In genomic region chr2:215431778-215432758, GRCh38 we compare ENCODE assay signal across 16 cellular contexts. TPM values are rescaled to one million over a fixed set of nuclear protein-coding genes. Genes with fewer than 3 reads are reported as not detected.
A peak's percentile ranks its signal among the peaks of the same experiment; 100 is the strongest.
DNase-seq lines count a peak whose midpoint lies in the region; ATAC-seq, FAIRE-seq and TF ChIP-seq lines count a peak whose summit lies in the region.
"Had no signal": no experiment of that assay in that cellular context is flagged by ENCODE, and none has a peak within 500 bp of the region (broad histone marks: within the 10 kb centered on the region; RNA-seq: fewer than 3 reads in every experiment).

No MANE protein-coding gene starts in this region.

- H4K5ac ChIP-seq in IMR-90 (ENCODE audit: low read depth, low read length): peak overlapping the region; percentile 67; the same call in 1 of the 2 replicates

- POLR2A ChIA-PET in IMR-90 (lab: Charles Lee; ENCODE audit: unreplicated experiment): interaction anchor here (0.6 to 1.2 kb wide), 3 partner anchors 45 to 445 kb away, joined by 3 to 6 read pairs (median 3); no protein-coding TSS in a partner anchor

- H3K4me1 Mint-ChIP-seq in endodermal cell: peaks cover 41% of the 10 kb centered on the region

- H3K23ac ChIP-seq in IMR-90 (ENCODE audit: low read depth, low read length): peak overlapping the region; percentile 93

- H4K20me1 ChIP-seq in IMR-90 (ENCODE audit: insufficient read depth, low read length): peaks cover 13% of the 10 kb centered on the region

- BruUV-seq in IMR-90 (replicated peaks; lab: Mats Ljungman, UMichigan): no TSS peak

- peak overlapping the region; percentile 94 for H3K14ac ChIP-seq in IMR-90 (replicated peaks; ENCODE audit: low read depth, low read length)

- no peaks in the 10 kb centered on the region for H3K27me3 ChIP-seq in IMR-90 (ENCODE audit: control insufficient read depth, insufficient read depth, low read length)
- no peaks in the 10 kb centered on the region for H3K27me3 ChIP-seq in endodermal cell (ENCODE audit: control insufficient read depth, insufficient read depth, low read length, poor library complexity, severe bottlenecking)
- no peaks in the 10 kb centered on the region for H3K27me3 ChIP-seq in liver (ENCODE audit: control insufficient read depth in 4 of 4, insufficient read depth in 4 of 4, low read length in 3 of 4)
- H3K27me3 ChIP-seq in tibial artery: no peaks in the 10 kb centered on the region
- no peaks in the 10 kb centered on the region for H3K27me3 ChIP-seq in pancreas

- H3K9me3 ChIP-seq in IMR-90 (ENCODE audit: control insufficient read depth, insufficient read depth, low read length): no peaks in the 10 kb centered on the region
- no peaks in the 10 kb centered on the region for H3K9me3 ChIP-seq in endodermal cell (ENCODE audit: control insufficient read depth, low read length)
- H3K9me3 ChIP-seq in liver (ENCODE audit: control insufficient read depth in 4 of 4, low read length in 3 of 4): no peaks in the 10 kb centered on the region
- no peaks in the 10 kb centered on the region for H3K9me3 ChIP-seq in tibial artery
- H3K9me3 ChIP-seq in pancreas: no peaks in the 10 kb centered on the region

- H2BK5ac ChIP-seq in IMR-90 (ENCODE audit: low read depth, low read length, poor library complexity, severe bottlenecking): peak overlapping the region; percentile 88

- TF ChIP-seq CTCF in IMR-90 (conservative IDR thresholded peaks at IDR 0.05; ENCODE audit: low read depth, low read length) (no peak), endodermal cell (conservative IDR thresholded peaks at IDR 0.05) (no peak), liver (IDR thresholded peaks at IDR 0.05; ENCODE audit: low read depth, low read length, missing input control) (no peak), tibial artery (IDR thresholded peaks at IDR 0.05) (no peak), pancreas (IDR thresholded peaks at IDR 0.05) (no peak)

- H3K27me3 Mint-ChIP-seq in endodermal cell (ENCODE audit: insufficient read depth): no peaks in the 10 kb centered on the region

- H4K8ac ChIP-seq in IMR-90 (ENCODE audit: low read depth in 2 of 2, low read length in 2 of 2): peak overlapping the region; percentile 22 to 61

- peak overlapping the region; percentile 81 for H2BK120ac ChIP-seq in IMR-90 (ENCODE audit: low read depth, low read length)

- TF ChIP-seq RAD21 in IMR-90 (IDR thresholded peaks at IDR 0.05; ENCODE audit: low read length): no peak
- no peak for TF ChIP-seq RAD21 in liver (IDR thresholded peaks at IDR 0.05)

- H2BK15ac ChIP-seq in IMR-90 (ENCODE audit: low read depth, low read length): peak overlapping the region; percentile 83

- peaks cover 13% of the 10 kb centered on the region for H3K9me1 ChIP-seq in IMR-90 (ENCODE audit: insufficient read depth, low read length)

- DNase-seq in IMR-90 (no peak), endodermal cell (no peak), tibial artery (no peak), pancreas (no peak), substantia nigra (lab: John Stamatoyannopoulos, UW) (no peak)
- DNase-seq: activated CD4-positive, alpha-beta T cell treated with anti-CD3 and anti-CD28 coated beads for 48 hours; activated naive CD8-positive, alpha-beta T cell treated with anti-CD3 and anti-CD28 coated beads, Interleukin-2, amount 50 U/mL, for 24 hours; activated T-cell treated with anti-CD3 and anti-CD28 coated beads, Interleukin-2, amount 50 U/mL, for 1 hour; foreskin melanocyte; immature natural killer cell; Karpas-422; NCI-H524; stimulated activated CD4-positive, alpha-beta T cell treated with anti-CD3 and anti-CD28 coated beads, Interleukin-4, amount 100 ng/mL, for 1 hour; T-helper 2 cell had no signal

- CTCF ChIA-PET in IMR-90 (lab: Yijun Ruan, JAX): interaction anchor here (0.9 to 1.1 kb wide), 2 partner anchors 10 to 181 kb away, joined by 3 to 4 read pairs; no protein-coding TSS in a partner anchor

- FAIRE-seq in pancreas (lab: Jason Lieb, UNC): no peak

- H3K36me3 ChIP-seq in IMR-90 (ENCODE audit: control insufficient read depth, insufficient read depth, low read length) (peaks cover 47% of the 10 kb centered on the region), endodermal cell (ENCODE audit: control insufficient read depth, insufficient read depth, low read length) (peaks cover 65% of the 10 kb centered on the region), liver (ENCODE audit: control insufficient read depth in 4 of 4, insufficient read depth in 3 of 4, low read depth in 1 of 4, low read length in 3 of 4) (peaks cover 0 to 62% (median 37%) of the 10 kb centered on the region in 4 donors), tibial artery (peaks cover 25 to 39% (median 29%) of the 10 kb centered on the region in 3 donors), pancreas (no peaks in the 10 kb centered on the region)

- WGBS in IMR-90 (ENCODE audit: extremely low coverage in 2 of 2, insufficient read length in 1 of 2), 2 experiments: no CpG with 5 or more reads among the region's 7 CpGs
- WGBS in endodermal cell (ENCODE audit: insufficient coverage in 1 of 2, insufficient read length in 1 of 2), 2 experiments: 89 to 95% methylated on average over 4 to 6 of the region's 7 CpGs
- 69% methylated on average over 7 of the region's 7 CpGs for WGBS in liver
- WGBS in pancreas, 2 donors: 81 to 83% methylated on average over 7 of the region's 7 CpGs

- peak overlapping the region; percentile 38; the same call in 1 of the 2 replicates for H2AK5ac ChIP-seq in IMR-90 (ENCODE audit: low read depth, low read length)

- dilution Hi-C loops in IMR-90 (cut with HindIII; ENCODE audit: low sequenced_read_pairs, unreplicated experiment): no loop called here

- H3K4me2 ChIP-seq in IMR-90 (ENCODE audit: low read depth, low read length): peak overlapping the region; percentile 98

- H3K56ac ChIP-seq in IMR-90 (ENCODE audit: extremely low read depth, insufficient read depth, low read length): peak overlapping the region; percentile 37

- H3K9me3 Mint-ChIP-seq in endodermal cell: no peaks in the 10 kb centered on the region
- H3K9me3 Mint-ChIP-seq: activated naive CD8-positive, alpha-beta T cell treated with anti-CD3 and anti-CD28 coated beads, Interleukin-2, amount 50 U/mL, for 24 hours had no signal

- H2BK20ac ChIP-seq in IMR-90 (ENCODE audit: low read depth, low read length): peak overlapping the region; percentile 16

- H3K4ac ChIP-seq in IMR-90 (ENCODE audit: low read depth, low read length): peak overlapping the region; percentile 86

- peak overlapping the region; percentile 38 for H2AK9ac ChIP-seq in IMR-90 (replicated peaks; ENCODE audit: low read depth, low read length, poor library complexity)

- H3K36me3 Mint-ChIP-seq in endodermal cell (ENCODE audit: low read depth): peaks cover 83% of the 10 kb centered on the region
- H3K36me3 Mint-ChIP-seq: immature natural killer cell had no signal

- peaks cover 8% of the 10 kb centered on the region for H3K4me1 ChIP-seq in IMR-90 (ENCODE audit: control insufficient read depth, insufficient read depth, low read length)
- H3K4me1 ChIP-seq in endodermal cell (ENCODE audit: control insufficient read depth, insufficient read depth, low read length): no peaks in the 10 kb centered on the region
- H3K4me1 ChIP-seq in liver (ENCODE audit: control insufficient read depth in 4 of 4, insufficient read depth in 4 of 4, low read length in 3 of 4): peaks cover 4 to 35% (median 14%) of the 10 kb centered on the region in 4 donors
- peaks cover 0 to 61% (median 16%) of the 10 kb centered on the region in 4 donors for H3K4me1 ChIP-seq in tibial artery
- H3K4me1 ChIP-seq in pancreas: no peaks in the 10 kb centered on the region

- peak overlapping the region; percentile 97 for H3K4me3 Mint-ChIP-seq in endodermal cell
- H3K4me3 Mint-ChIP-seq: activated naive CD8-positive, alpha-beta T cell treated with anti-CD3 and anti-CD28 coated beads, Interleukin-2, amount 50 U/mL, for 24 hours; immature natural killer cell had no signal

- ATAC-seq in IMR-90 (ENCODE audit: low read depth): no peak
- no peak for ATAC-seq in pancreas
- no peak for ATAC-seq in HG03521 (IDR thresholded peaks at IDR 0.05; ENCODE audit: unreplicated experiment)
- ATAC-seq: activated naive CD8-positive, alpha-beta T cell treated with anti-CD3 and anti-CD28 coated beads, Interleukin-2, amount 50 U/mL, for 24 hours had no signal

- in situ Hi-C loops in IMR-90 (cut with MboI; ENCODE audit: low sequenced_read_pairs): loop anchor here (10.0 kb wide), 1 partner anchor 483 kb away; no protein-coding TSS in a partner anchor

- H3K27ac Mint-ChIP-seq in endodermal cell: no peak overlapping the region
- H3K27ac Mint-ChIP-seq: activated naive CD8-positive, alpha-beta T cell treated with anti-CD3 and anti-CD28 coated beads, Interleukin-2, amount 50 U/mL, for 24 hours; immature natural killer cell had no signal

- TF ChIP-seq POLR2A in IMR-90 (IDR thresholded peaks at IDR 0.05; ENCODE audit: low read depth, low read length): no peak

- H3K9ac ChIP-seq in IMR-90 (ENCODE audit: low read depth, low read length) (peak overlapping the region; percentile 12; the same call in 1 of the 2 replicates), endodermal cell (ENCODE audit: extremely low read depth, low read length, poor library complexity, severe bottlenecking) (no peak overlapping the region), liver (ENCODE audit: low read depth in 1 of 2, low read length in 2 of 2) (no peak overlapping the region)

- peak overlapping the region; percentile 60 for H3K18ac ChIP-seq in IMR-90 (ENCODE audit: low read depth, low read length)

- H3K4me3 ChIP-seq in IMR-90 (ENCODE audit: insufficient read depth, low read depth, low read length) (peak overlapping the region; percentile 65; the same call in 1 of the 2 replicates), endodermal cell (ENCODE audit: low read length) (peak overlapping the region; percentile 89), liver (ENCODE audit: low read depth in 1 of 3, low read length in 3 of 3) (no peak overlapping the region), tibial artery (peak overlapping the region; percentile 80 to 89), pancreas (no peak overlapping the region)

- H4K91ac ChIP-seq in IMR-90 (ENCODE audit: insufficient read depth, low read depth, low read length): peak overlapping the region; percentile 57

- no peak overlapping the region for H2AFZ ChIP-seq in IMR-90 (replicated peaks; ENCODE audit: low read length, poor library complexity)

- peak overlapping the region; percentile 69 for H3K27ac ChIP-seq in IMR-90 (ENCODE audit: insufficient read depth, low read length)
- no peak overlapping the region for H3K27ac ChIP-seq in endodermal cell (ENCODE audit: low read depth, low read length)
- peak overlapping the region; percentile 8 to 89 for H3K27ac ChIP-seq in liver (ENCODE audit: low read depth in 1 of 2, low read length in 2 of 2)
- peak overlapping the region; percentile 85 to 98 for H3K27ac ChIP-seq in tibial artery
- no peak overlapping the region for H3K27ac ChIP-seq in pancreas
- H3K27ac ChIP-seq in substantia nigra (ENCODE audit: low read depth, low read length, poor library complexity, severe bottlenecking): no peak overlapping the region

- peaks cover 22 to 51% of the 10 kb centered on the region in 2 experiments for H3K79me1 ChIP-seq in IMR-90 (ENCODE audit: low read depth in 1 of 2, low read length in 2 of 2)

- intact Hi-C loops in IMR-90 (cut with micrococcal nuclease) (loop anchor here (1.0 kb wide), 1 partner anchor 261 kb away; no protein-coding TSS in a partner anchor), tibial artery (cut with DNase I; ENCODE audit: low total_unique reads) (no loop called here), pancreas (cut with DNase I) (no loop called here)

RNA-seq across cellular contexts. Expression of gene FN1, which starts 3.8 kb away (rescaled TPM):
- 7,693 and 8,243 TPM in 2 replicates for total RNA-seq in IMR-90 (2012; rRNA removed)
- polyA plus RNA-seq in IMR-90 (2012; rRNA removed): 11,046 and 13,004 TPM in 2 replicates
- polyA plus RNA-seq in IMR-90 (2012; cell fraction: cytosol; rRNA removed): 4,918 and 6,925 TPM in 2 replicates
- 23,704 and 31,508 TPM in 2 replicates for polyA plus RNA-seq in IMR-90 (2012; cell fraction: nucleus; rRNA removed; ENCODE audit: low replicate concordance)
- total RNA-seq in endodermal cell: 1,000 to 10,000 TPM; 2,721 to 2,960 TPM
- 374 TPM for polyA plus RNA-seq in endodermal cell (2013, experiment 1 of 2)
- polyA plus RNA-seq in endodermal cell (2013, experiment 2 of 2): 340 TPM
- 1,000 to 10,000 TPM in 1 of 2 donors, 100 to 1,000 TPM in 1; 859 to 1,402 TPM for total RNA-seq in liver
- 100 to 1,000 TPM; 545 to 815 TPM for polyA plus RNA-seq in liver
- total RNA-seq in pancreas: 100 to 1,000 TPM in 2 of 6 donors, 10 to 100 TPM in 3, 1 to 10 TPM in 1; 8.9 to 432 (median 38.8) TPM
- polyA plus RNA-seq in pancreas: 10 to 100 TPM; 17.0 to 17.9 TPM

Comparison
In these comparisons a context has a peak if more than half of its experiments do, and no peak if none do; other contexts are left out.
1. H3K27ac ChIP-seq: peak in IMR-90 (single experiment), liver (2 of 2) and tibial artery (2 of 2); none in endodermal cell (single experiment), pancreas (0 of 4) and substantia nigra (single experiment).
2. H3K4me3 ChIP-seq: peak in IMR-90 (single experiment), endodermal cell (single experiment) and tibial artery (2 of 2); none in liver (0 of 3) and pancreas (0 of 4).